1 cellular context compared by ENCODE assay signal in the genomic region with DNA sequence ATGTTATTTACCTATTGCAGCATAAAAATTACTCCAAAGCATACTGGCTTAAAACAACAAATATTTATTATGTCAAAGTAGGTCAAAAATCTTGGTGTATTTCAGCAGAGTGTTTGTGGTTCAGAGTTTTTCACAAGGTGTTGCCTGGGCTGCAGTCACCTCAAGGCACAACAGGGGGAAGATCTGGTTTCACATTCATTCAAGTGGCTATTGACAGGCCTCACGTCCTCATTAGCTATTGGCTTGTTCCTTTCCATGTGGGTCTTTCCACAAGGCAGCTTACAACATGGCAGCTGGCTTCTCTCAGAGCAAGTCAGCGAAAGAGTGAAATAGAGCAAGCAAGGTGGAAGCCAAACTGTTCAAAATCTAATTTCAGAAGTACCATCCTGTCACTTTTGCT.
TF ChIP-seq lines count a peak whose summit lies in the region.

No MANE protein-coding gene starts in this region.

TF ChIP-seq in WTC11, 78 proteins besides CTCF, POLR2A, EP300 and RAD21 (continued from another document):
- TF ChIP-seq ATF2 (CRISPR knock-in tag; IDR thresholded peaks at IDR 0.05; ENCODE audit: borderline replicate concordance, low read depth) = no peak
- TF ChIP-seq ZNF232 (CRISPR knock-in tag; IDR thresholded peaks at IDR 0.05) = no peak
- TF ChIP-seq NFE2L1 (CRISPR knock-in tag; IDR thresholded peaks at IDR 0.05) = no peak
- no peak for TF ChIP-seq FOXP1 (CRISPR knock-in tag; IDR thresholded peaks at IDR 0.05; ENCODE audit: borderline replicate concordance)
- TF ChIP-seq RELA (CRISPR knock-in tag; IDR thresholded peaks at IDR 0.05; ENCODE audit: borderline replicate concordance) = no peak
- no peak for TF ChIP-seq ETV6 (CRISPR knock-in tag; IDR thresholded peaks at IDR 0.05)
- TF ChIP-seq TP53 (CRISPR knock-in tag; IDR thresholded peaks at IDR 0.05) = no peak
- TF ChIP-seq ZNF121 (CRISPR knock-in tag; IDR thresholded peaks at IDR 0.05) = no peak
- no peak for TF ChIP-seq JUN (CRISPR knock-in tag; IDR thresholded peaks at IDR 0.05)
TF ChIP-seq in WTC11: peak in this region for 0.
